Comparison of ENCODE assay signal across 2 cellular contexts in the genomic region with DNA sequence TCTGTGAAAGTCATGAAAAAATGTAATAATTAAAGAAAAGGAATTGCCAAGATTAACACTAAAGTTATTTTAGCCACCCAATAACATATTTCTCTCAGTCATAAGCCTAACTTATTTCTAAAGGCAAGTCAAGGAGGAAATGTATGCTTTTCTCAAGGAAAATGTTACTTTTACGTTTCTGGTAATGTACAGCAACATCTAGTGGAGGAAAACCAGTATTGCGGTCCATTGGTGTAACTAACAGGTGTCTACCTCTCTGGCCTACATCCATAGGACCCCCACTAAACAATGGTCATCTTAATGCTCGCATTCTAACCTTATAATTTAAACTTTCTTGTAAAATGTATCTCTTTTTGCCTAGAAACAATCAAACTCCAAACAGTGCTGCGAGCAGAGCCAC.
TF ChIP-seq lines count a peak whose summit lies in the region.

No MANE protein-coding gene starts in this region.

TF ChIP-seq in HCT116, 20 proteins besides CTCF, POLR2A, EP300 and RAD21 (continued from another document):
- TF ChIP-seq, protein P1, sequence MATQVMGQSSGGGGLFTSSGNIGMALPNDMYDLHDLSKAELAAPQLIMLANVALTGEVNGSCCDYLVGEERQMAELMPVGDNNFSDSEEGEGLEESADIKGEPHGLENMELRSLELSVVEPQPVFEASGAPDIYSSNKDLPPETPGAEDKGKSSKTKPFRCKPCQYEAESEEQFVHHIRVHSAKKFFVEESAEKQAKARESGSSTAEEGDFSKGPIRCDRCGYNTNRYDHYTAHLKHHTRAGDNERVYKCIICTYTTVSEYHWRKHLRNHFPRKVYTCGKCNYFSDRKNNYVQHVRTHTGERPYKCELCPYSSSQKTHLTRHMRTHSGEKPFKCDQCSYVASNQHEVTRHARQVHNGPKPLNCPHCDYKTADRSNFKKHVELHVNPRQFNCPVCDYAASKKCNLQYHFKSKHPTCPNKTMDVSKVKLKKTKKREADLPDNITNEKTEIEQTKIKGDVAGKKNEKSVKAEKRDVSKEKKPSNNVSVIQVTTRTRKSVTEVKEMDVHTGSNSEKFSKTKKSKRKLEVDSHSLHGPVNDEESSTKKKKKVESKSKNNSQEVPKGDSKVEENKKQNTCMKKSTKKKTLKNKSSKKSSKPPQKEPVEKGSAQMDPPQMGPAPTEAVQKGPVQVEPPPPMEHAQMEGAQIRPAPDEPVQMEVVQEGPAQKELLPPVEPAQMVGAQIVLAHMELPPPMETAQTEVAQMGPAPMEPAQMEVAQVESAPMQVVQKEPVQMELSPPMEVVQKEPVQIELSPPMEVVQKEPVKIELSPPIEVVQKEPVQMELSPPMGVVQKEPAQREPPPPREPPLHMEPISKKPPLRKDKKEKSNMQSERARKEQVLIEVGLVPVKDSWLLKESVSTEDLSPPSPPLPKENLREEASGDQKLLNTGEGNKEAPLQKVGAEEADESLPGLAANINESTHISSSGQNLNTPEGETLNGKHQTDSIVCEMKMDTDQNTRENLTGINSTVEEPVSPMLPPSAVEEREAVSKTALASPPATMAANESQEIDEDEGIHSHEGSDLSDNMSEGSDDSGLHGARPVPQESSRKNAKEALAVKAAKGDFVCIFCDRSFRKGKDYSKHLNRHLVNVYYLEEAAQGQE (IDR thresholded peaks at IDR 0.05; ENCODE audit: low read depth), result no peak
- TF ChIP-seq YY1 (IDR thresholded peaks at IDR 0.05; ENCODE audit: extremely low read depth, insufficient replicate concordance, low read depth, low read length) (no peak), CBX3 (IDR thresholded peaks at IDR 0.05; ENCODE audit: low read depth) (no peak), SRF (IDR thresholded peaks at IDR 0.05; ENCODE audit: low read depth) (no peak)

TF ChIP-seq in WTC11, 78 proteins besides CTCF, POLR2A, EP300 and RAD21 (continued from another document):
- TF ChIP-seq ZNF396 (CRISPR knock-in tag; IDR thresholded peaks at IDR 0.05; ENCODE audit: borderline replicate concordance), result no peak
- TF ChIP-seq, protein P2, sequence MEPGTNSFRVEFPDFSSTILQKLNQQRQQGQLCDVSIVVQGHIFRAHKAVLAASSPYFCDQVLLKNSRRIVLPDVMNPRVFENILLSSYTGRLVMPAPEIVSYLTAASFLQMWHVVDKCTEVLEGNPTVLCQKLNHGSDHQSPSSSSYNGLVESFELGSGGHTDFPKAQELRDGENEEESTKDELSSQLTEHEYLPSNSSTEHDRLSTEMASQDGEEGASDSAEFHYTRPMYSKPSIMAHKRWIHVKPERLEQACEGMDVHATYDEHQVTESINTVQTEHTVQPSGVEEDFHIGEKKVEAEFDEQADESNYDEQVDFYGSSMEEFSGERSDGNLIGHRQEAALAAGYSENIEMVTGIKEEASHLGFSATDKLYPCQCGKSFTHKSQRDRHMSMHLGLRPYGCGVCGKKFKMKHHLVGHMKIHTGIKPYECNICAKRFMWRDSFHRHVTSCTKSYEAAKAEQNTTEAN (CRISPR knock-in tag; IDR thresholded peaks at IDR 0.05), result no peak
- TF ChIP-seq FOXK1 (CRISPR knock-in tag; IDR thresholded peaks at IDR 0.05), result no peak
- TF ChIP-seq RELA (CRISPR knock-in tag; IDR thresholded peaks at IDR 0.05; ENCODE audit: borderline replicate concordance), result no peak
- TF ChIP-seq ZNF423 (CRISPR knock-in tag; IDR thresholded peaks at IDR 0.05), result no peak
